ENCODE assay signal across 10 cellular contexts in the genomic region with DNA sequence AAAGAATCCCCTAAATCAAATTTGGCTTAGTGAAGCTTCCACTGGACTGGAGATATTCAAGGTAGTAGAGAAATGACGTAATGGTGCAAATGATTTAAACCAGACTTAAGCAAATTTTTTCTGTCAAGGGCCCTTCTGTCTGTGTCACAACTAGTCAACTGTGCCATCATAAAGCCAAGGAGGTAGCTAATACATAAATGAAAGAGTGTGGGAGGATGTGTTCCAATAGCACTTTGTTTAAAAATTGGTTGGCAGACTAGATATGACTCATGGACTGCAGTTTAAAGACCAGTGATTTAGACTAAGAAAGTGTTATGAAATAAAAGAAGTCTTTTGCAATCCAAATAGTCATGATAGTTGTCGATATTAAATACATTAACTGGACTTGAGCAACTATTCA.
A peak's percentile ranks its signal among the peaks of the same experiment; 100 is the strongest.
DNase-seq lines count a peak whose midpoint lies in the region; ATAC-seq lines count a peak whose summit lies in the region.
"Had no signal": no experiment of that assay in that cellular context is flagged by ENCODE, and none has a peak within 500 bp of the region (broad histone marks: within the 10 kb centered on the region; RNA-seq: fewer than 3 reads in every experiment).

No MANE protein-coding gene starts in this region.

- DNase-seq in fibroblast of gingiva (ENCODE audit: low read depth) (peak; percentile 12), 8988T (no peak), SW 1271 (lab: John Stamatoyannopoulos, UW) (no peak), NCI-H2227 treated with DMSO at 0.1 percent for 48 hours (lab: John Stamatoyannopoulos, UW) (no peak), NCI-H1092 (lab: John Stamatoyannopoulos, UW) (no peak)
- DNase-seq: lower lobe of right lung, NCI-H1436 had no signal

- peak; percentile 79 for ATAC-seq in GM18873 (IDR thresholded peaks at IDR 0.05; ENCODE audit: low FRiP score, unreplicated experiment)
- ATAC-seq in GM21825 (IDR thresholded peaks at IDR 0.05; ENCODE audit: unreplicated experiment), result peak; percentile 82
- peak; percentile 85 for ATAC-seq in HG03520 (IDR thresholded peaks at IDR 0.05; ENCODE audit: unreplicated experiment)
- ATAC-seq: lower lobe of right lung had no signal
